ENCODE assay signal across 1 cellular context in the genomic region with DNA sequence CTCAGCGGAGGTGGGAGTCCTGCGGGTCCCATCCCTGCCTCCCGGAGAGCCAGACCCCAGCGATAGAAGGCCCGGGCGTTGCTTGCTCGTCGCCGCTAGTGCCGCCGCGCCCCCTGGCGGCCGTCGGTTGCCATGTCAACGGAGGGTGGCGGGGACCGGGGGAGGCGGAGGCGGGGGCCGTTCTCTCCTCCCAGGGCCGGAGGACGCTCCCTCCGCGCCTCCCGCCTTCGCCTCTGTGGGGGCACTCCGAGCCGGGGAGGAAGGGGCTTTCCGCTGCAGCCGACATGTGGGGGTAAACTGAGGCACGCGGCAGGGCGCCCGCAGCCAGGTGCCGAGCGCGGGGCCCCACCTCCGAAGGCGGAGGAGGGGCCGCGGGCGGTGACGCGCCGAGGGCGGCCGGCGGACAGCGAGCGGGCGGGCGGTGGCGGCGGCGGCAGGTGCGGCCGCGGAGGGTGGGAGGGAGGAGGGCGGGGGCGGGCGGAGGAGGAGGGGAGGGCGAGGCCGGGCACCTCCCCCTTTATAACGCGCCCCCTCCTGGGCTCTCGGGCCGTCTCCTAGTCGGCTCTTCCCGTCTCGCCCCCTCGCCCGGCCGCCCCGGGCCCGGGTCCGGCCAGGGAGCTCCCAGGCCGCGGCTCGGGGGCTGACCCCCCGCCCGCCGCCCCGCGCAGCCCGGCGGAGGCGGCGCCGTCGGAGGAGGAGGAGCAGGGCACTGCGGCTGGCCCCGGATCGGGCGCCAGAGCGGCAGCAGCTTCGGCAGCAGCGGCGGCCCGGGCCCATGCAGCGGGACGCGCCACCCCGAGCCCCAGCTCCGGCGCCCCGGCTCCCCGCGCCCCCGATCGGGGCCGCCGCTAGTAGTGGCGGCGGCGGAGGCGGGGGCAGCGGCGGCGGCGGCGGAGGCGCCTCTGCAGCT.
TF ChIP-seq lines count a peak whose summit lies in the region.

No MANE protein-coding gene starts in this region.

TF ChIP-seq in A549, 52 proteins besides CTCF, POLR2A, EP300 and RAD21 (continued from another document):
- TF ChIP-seq, protein P1, sequence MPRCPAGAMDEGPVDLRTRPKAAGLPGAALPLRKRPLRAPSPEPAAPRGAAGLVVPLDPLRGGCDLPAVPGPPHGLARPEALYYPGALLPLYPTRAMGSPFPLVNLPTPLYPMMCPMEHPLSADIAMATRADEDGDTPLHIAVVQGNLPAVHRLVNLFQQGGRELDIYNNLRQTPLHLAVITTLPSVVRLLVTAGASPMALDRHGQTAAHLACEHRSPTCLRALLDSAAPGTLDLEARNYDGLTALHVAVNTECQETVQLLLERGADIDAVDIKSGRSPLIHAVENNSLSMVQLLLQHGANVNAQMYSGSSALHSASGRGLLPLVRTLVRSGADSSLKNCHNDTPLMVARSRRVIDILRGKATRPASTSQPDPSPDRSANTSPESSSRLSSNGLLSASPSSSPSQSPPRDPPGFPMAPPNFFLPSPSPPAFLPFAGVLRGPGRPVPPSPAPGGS (IDR thresholded peaks at IDR 0.05), result peak; percentile 73; the same call in 1 of the 3 replicates
TF ChIP-seq in A549: peak in this region for 4.
